In the genomic region with DNA sequence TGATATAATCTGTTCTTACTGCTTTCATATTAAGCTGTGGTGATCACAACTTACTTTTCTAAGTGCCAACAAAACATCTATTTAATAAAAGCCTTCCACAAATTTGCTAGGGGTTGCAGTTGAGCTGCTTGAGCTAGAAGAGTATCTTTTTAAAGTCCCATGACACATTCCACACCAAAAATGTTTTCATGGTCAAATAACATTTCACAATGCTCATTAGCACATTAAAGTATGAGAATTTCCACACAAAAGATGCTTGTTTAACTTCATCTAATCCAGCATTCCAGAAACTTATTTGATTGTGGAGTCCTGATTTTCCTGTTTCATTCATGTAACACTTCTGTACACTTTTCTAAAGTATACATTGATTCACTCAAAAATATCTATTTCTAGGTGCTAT, we compare ENCODE assay signal across 23 cellular contexts.
"Had no signal": no experiment of that assay in that cellular context is flagged by ENCODE, and none has a peak within 500 bp of the region (broad histone marks: within the 10 kb centered on the region; RNA-seq: fewer than 3 reads in every experiment).

No MANE protein-coding gene starts in this region.

- H3K9me3 ChIP-seq: colonic mucosa, gastrocnemius medialis, heart right ventricle, left lung, lower lobe of right lung, mucosa of descending colon had no signal

- H3K27me3 Mint-ChIP-seq: dendritic cell treated with granulocyte-macrophage colony-stimulating factor and Interleukin-4, amounts not matched to agents 40 ng/mL and 50 ng/mL, for 4 days; effector memory CD8-positive, alpha-beta T cell; naive B cell had no signal

- H3K36me3 Mint-ChIP-seq: mesothelial cell of epicardium, naive B cell had no signal

- H3K27me3 ChIP-seq: colonic mucosa, foreskin keratinocyte, gastrocnemius medialis, heart right ventricle, left lung had no signal

- H3K27ac ChIP-seq: colonic mucosa, epithelial cell of prostate, foreskin keratinocyte, gastrocnemius medialis, heart right ventricle, left lung, lower lobe of right lung had no signal

- ATAC-seq: effector memory CD8-positive, alpha-beta T cell; esophagus mucosa; foreskin keratinocyte; gastrocnemius medialis; heart right ventricle; left cardiac atrium; left lung; left ventricle myocardium superior; lower lobe of right lung; mucosa of descending colon had no signal

- H3K4me1 Mint-ChIP-seq: mesothelial cell of epicardium, naive B cell had no signal

- H3K4me3 Mint-ChIP-seq: dendritic cell treated with granulocyte-macrophage colony-stimulating factor and Interleukin-4, amounts not matched to agents 40 ng/mL and 50 ng/mL, for 4 days; effector memory CD8-positive, alpha-beta T cell; endodermal cell; mesothelial cell of epicardium; naive B cell had no signal

- H3K9me3 Mint-ChIP-seq: dendritic cell treated with granulocyte-macrophage colony-stimulating factor and Interleukin-4, amounts not matched to agents 40 ng/mL and 50 ng/mL, for 4 days; effector memory CD8-positive, alpha-beta T cell; endodermal cell; mesothelial cell of epicardium; naive B cell had no signal

- H3K27ac Mint-ChIP-seq: dendritic cell treated with granulocyte-macrophage colony-stimulating factor and Interleukin-4, amounts not matched to agents 40 ng/mL and 50 ng/mL, for 4 days; effector memory CD8-positive, alpha-beta T cell; endodermal cell; mesothelial cell of epicardium had no signal

- DNase-seq: colonic mucosa; cortex of kidney; effector CD8-positive, alpha-beta T cell; effector memory CD8-positive, alpha-beta T cell; endodermal cell; erythroblast; foreskin keratinocyte; gastrocnemius medialis; glutamatergic neuron; head of caudate nucleus; heart right ventricle; hippocampal formation; left cardiac atrium; left lung; left ventricle myocardium superior; lower lobe of right lung; mesenchymal stem cell; mucosa of descending colon; naive B cell had no signal

- H3K4me1 ChIP-seq: colonic mucosa, foreskin keratinocyte, gastrocnemius medialis, heart right ventricle, left lung, lower lobe of right lung had no signal

- H3K36me3 ChIP-seq: colonic mucosa, gastrocnemius medialis, heart right ventricle, left lung, lower lobe of right lung had no signal

- H3K4me3 ChIP-seq: colonic mucosa, gastrocnemius medialis, heart right ventricle, left lung, lower lobe of right lung, mucosa of descending colon had no signal
